12 cellular contexts compared by ENCODE assay signal in the genomic region with DNA sequence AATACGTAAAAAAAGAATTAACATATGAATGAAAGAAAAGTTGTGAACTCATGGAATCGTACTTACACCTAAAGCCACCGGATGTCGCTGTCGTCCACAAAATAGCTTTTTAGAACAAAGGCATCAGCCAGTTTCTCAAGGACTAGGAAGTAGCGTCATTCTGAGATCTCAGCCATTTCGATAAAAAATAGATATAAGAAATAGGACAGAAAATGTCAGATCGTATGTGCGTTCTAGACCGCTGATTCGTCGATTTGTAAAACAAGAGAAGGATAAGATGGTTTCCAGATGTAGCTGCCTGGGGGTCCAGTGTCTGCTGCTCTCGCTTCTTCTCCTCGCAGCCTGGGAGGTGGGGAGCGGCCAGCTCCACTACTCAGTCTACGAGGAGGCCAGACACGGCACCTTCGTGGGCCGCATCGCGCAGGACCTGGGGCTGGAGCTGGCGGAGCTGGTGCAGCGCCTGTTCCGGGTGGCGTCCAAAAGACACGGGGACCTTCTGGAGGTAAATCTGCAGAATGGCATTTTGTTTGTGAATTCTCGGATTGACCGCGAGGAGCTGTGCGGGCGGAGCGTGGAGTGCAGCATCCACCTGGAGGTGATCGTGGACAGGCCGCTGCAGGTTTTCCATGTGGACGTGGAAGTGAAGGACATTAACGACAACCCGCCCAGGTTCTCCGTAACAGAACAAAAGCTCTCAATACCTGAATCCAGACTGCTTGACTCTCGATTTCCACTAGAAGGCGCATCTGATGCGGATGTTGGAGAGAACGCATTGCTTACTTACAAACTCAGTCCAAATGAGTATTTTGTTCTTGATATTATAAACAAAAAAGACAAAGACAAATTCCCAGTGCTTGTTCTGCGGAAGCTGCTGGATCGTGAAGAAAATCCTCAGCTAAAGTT. TPM values are rescaled to one million over a fixed set of nuclear protein-coding genes. Genes with fewer than 3 reads are reported as not detected.
DNase-seq lines count a peak whose midpoint lies in the region; ATAC-seq and TF ChIP-seq lines count a peak whose summit lies in the region.
"Had no signal": no experiment of that assay in that cellular context is flagged by ENCODE, and none has a peak within 500 bp of the region (broad histone marks: within the 10 kb centered on the region; RNA-seq: fewer than 3 reads in every experiment).

PCDHA10 (plus strand) TSS at position 126 of the 903 bp plus-strand sequence; CDS start at position 278, 152 bp downstream.

- DNase-seq in DMS53 (lab: John Stamatoyannopoulos, UW) (peak; percentile 88), NB4 (ENCODE audit: low read depth) (peak; percentile 52), coronary artery (ENCODE audit: low spot score) (no peak), GDM1 (lab: John Stamatoyannopoulos, UW) (no peak), NCI-H1105 treated with DMSO at 0.1 percent for 48 hours (lab: John Stamatoyannopoulos, UW) (no peak)
- no peak for DNase-seq in naive thymus-derived CD8-positive, alpha-beta T cell
- DNase-seq: SIG-M5 had no signal

- no peaks in the 10 kb centered on the region for H4K20me1 ChIP-seq in neural cell (ENCODE audit: insufficient read depth)

- TF ChIP-seq CTCF in NB4 (IDR thresholded peaks at IDR 0.05; ENCODE audit: low read depth, low read length) (peak; percentile 16), coronary artery (IDR thresholded peaks at IDR 0.05) (no peak), neural cell (IDR thresholded peaks at IDR 0.05; ENCODE audit: poor library complexity, severe bottlenecking) (no peak)

- no peak within 1 kb of the TSS for H2AFZ ChIP-seq in neural cell (ENCODE audit: low read depth, low read length)

- peaks cover 3% of the 10 kb centered on the region for H3K79me2 ChIP-seq in neural cell (replicated peaks; ENCODE audit: insufficient read depth, low read length)

- peak within 1 kb of the TSS; percentile 45 for H3K9ac ChIP-seq in neural cell (ENCODE audit: low read length)

- peaks cover 0 to 46% (median 27%) of the 10 kb centered on the region in 9 donors for H3K9me3 Mint-ChIP-seq in naive thymus-derived CD8-positive, alpha-beta T cell

- no peaks in the 10 kb centered on the region for H3F3A ChIP-seq in neural cell (ENCODE audit: insufficient read depth, low read length, poor library complexity, severe bottlenecking)

- H3K4me3 Mint-ChIP-seq in naive thymus-derived CD8-positive, alpha-beta T cell, result no peak within 1 kb of the TSS
- H3K4me3 Mint-ChIP-seq: stimulated activated naive CD8-positive, alpha-beta T cell treated with anti-CD3 and anti-CD28 coated beads, Interleukin-15, Interleukin-2, amounts not matched to agents 100 ng/mL and 50 ng/mL, for 24 hours had no signal

- no peak within 1 kb of the TSS for H3K4me3 ChIP-seq in NB4 (ENCODE audit: low read depth, low read length)
- peak within 1 kb of the TSS; percentile 62 for H3K4me3 ChIP-seq in coronary artery
- peak within 1 kb of the TSS; percentile 55 for H3K4me3 ChIP-seq in neural cell (ENCODE audit: low read length)

- H3K27ac ChIP-seq in coronary artery (no peak within 1 kb of the TSS), neural cell (ENCODE audit: low read length) (peak within 1 kb of the TSS; percentile 60)

- peaks cover 11% of the 10 kb centered on the region for H3K36me3 ChIP-seq in neural cell (ENCODE audit: insufficient read depth, low read length)

- no peak for TF ChIP-seq EP300 in neural cell (conservative IDR thresholded peaks at IDR 0.05; ENCODE audit: poor library complexity, severe bottlenecking)

- peaks cover 11 to 18% (median 15%) of the 10 kb centered on the region in 3 donors for H3K36me3 Mint-ChIP-seq in naive thymus-derived CD8-positive, alpha-beta T cell

- peaks cover 15% of the 10 kb centered on the region for H3K9me3 ChIP-seq in neural cell (ENCODE audit: low read length)

- no peak within 1 kb of the TSS for H3K27ac Mint-ChIP-seq in naive thymus-derived CD8-positive, alpha-beta T cell
- H3K27ac Mint-ChIP-seq: stimulated activated naive CD8-positive, alpha-beta T cell treated with anti-CD3 and anti-CD28 coated beads, Interleukin-15, Interleukin-2, amounts not matched to agents 100 ng/mL and 50 ng/mL, for 24 hours had no signal

- POLR2A ChIA-PET in naive thymus-derived CD8-positive, alpha-beta T cell (lab: Charles Lee), result no interaction called here

- H3K4me2 ChIP-seq in neural cell (ENCODE audit: low read length), result no peak within 1 kb of the TSS

- H3K27me3 Mint-ChIP-seq in naive thymus-derived CD8-positive, alpha-beta T cell, result peaks cover 4 to 47% (median 21%) of the 10 kb centered on the region in 5 donors

- no peak for TF ChIP-seq POLR2A in NB4 (IDR thresholded peaks at IDR 0.05; ENCODE audit: extremely low read depth, insufficient read length)

- peak; percentile 51 for TF ChIP-seq RAD21 in neural cell (conservative IDR thresholded peaks at IDR 0.05)

- H3K9me2 ChIP-seq in neural cell (ENCODE audit: insufficient read depth, low read length), result no peaks in the 10 kb centered on the region

- no peaks in the 10 kb centered on the region for H3K27me3 ChIP-seq in neural cell (ENCODE audit: insufficient read depth, low read depth, low read length)

- ATAC-seq in naive thymus-derived CD8-positive, alpha-beta T cell, result no peak
- ATAC-seq in GM18498 (IDR thresholded peaks at IDR 0.05; ENCODE audit: unreplicated experiment), result no peak
- ATAC-seq: right cardiac atrium had no signal

- no peaks in the 10 kb centered on the region for H3K4me1 Mint-ChIP-seq in naive thymus-derived CD8-positive, alpha-beta T cell

TF ChIP-seq in neural cell, 6 proteins besides CTCF, POLR2A, EP300 and RAD21:
- TF ChIP-seq SMC3 (conservative IDR thresholded peaks at IDR 0.05; ENCODE audit: poor library complexity) (peak; percentile 46), EZH2 (IDR thresholded peaks at IDR 0.05; ENCODE audit: borderline replicate concordance, insufficient read depth, low read length, poor library complexity, severe bottlenecking) (no peak)

RNA-seq across cellular contexts. Expression of gene PCDHA10, which starts in this region (rescaled TPM):
- 5.5 and 6.7 TPM in 2 replicates for polyA plus RNA-seq in neural cell
- polyA minus RNA-seq in neural cell, result 26.1 and 28.2 TPM in 2 replicates
- not detected for total RNA-seq in naive thymus-derived CD8-positive, alpha-beta T cell
- not detected for polyA plus RNA-seq in naive thymus-derived CD8-positive, alpha-beta T cell
- total RNA-seq: HT1080 had no signal

Comparison
In these comparisons a context has a peak if more than half of its experiments do, and no peak if none do; other contexts are left out.
1. DNase-seq: peak in DMS53 (single experiment) and NB4 (single experiment); none in coronary artery (single experiment), naive thymus-derived CD8-positive, alpha-beta T cell (0 of 10), GDM1 (single experiment) and NCI-H1105 treated with DMSO at 0.1 percent for 48 hours (single experiment).